21 cellular contexts compared by ENCODE assay signal in genomic region chr11:13061294-13061990, GRCh38. TPM values are rescaled to one million over a fixed set of nuclear protein-coding genes. Genes with fewer than 3 reads are reported as not detected.
DNase-seq lines count a peak whose midpoint lies in the region; ATAC-seq and TF ChIP-seq lines count a peak whose summit lies in the region.
"Had no signal": no experiment of that assay in that cellular context is flagged by ENCODE, and none has a peak within 500 bp of the region (broad histone marks: within the 10 kb centered on the region; RNA-seq: fewer than 3 reads in every experiment).

No MANE protein-coding gene starts in this region.

- no peak overlapping the region for H2BK5ac ChIP-seq in trophoblast cell (ENCODE audit: low read depth, low read length, poor library complexity)
- H2BK5ac ChIP-seq in H9 (ENCODE audit: insufficient read length, low read length): no peak overlapping the region

- H3K9me3 ChIP-seq in trophoblast cell (ENCODE audit: insufficient read depth, low read depth, low read length) (no peaks in the 10 kb centered on the region), H9 (ENCODE audit: control insufficient read depth, low read depth, low read length) (no peaks in the 10 kb centered on the region)
- H3K9me3 ChIP-seq: Caco-2 had no signal

- no peak overlapping the region for H3K18ac ChIP-seq in trophoblast cell (ENCODE audit: low read length)
- no peak overlapping the region for H3K18ac ChIP-seq in H9 (ENCODE audit: insufficient read length, low read depth, low read length)

- WGBS in trophoblast cell (ENCODE audit: extremely low coverage, insufficient coverage, insufficient read length): no CpG with 5 or more reads among the region's 3 CpGs
- WGBS in H9 (ENCODE audit: extremely low coverage, insufficient read length, low lambda C conversion rate): no CpG with 5 or more reads among the region's 3 CpGs

- H3K27me3 ChIP-seq in trophoblast cell (ENCODE audit: insufficient read depth, low read length) (no peaks in the 10 kb centered on the region), H9 (ENCODE audit: insufficient read depth, low read length) (no peaks in the 10 kb centered on the region)

- no peak overlapping the region for H2BK15ac ChIP-seq in H9 (ENCODE audit: low read depth, low read length)

- no peak overlapping the region for H4K91ac ChIP-seq in trophoblast cell (ENCODE audit: low read depth, low read length)
- no peak overlapping the region for H4K91ac ChIP-seq in H9 (ENCODE audit: insufficient read length, low read depth, low read length)

- no peak overlapping the region for H3K4me2 ChIP-seq in trophoblast cell (ENCODE audit: low read length)
- H3K4me2 ChIP-seq in H9 (ENCODE audit: insufficient read depth, insufficient read length, low read length): no peak overlapping the region

- H3K23ac ChIP-seq in trophoblast cell (ENCODE audit: low read length) (no peak overlapping the region), H9 (ENCODE audit: insufficient read length, low read depth, low read length) (no peak overlapping the region)

- H3T11ph ChIP-seq in H9 (ENCODE audit: low read length): no peak overlapping the region

- H3K79me1 ChIP-seq in trophoblast cell (ENCODE audit: low read length): no peaks in the 10 kb centered on the region
- H3K79me1 ChIP-seq in H9 (ENCODE audit: insufficient read depth, low read depth, low read length, poor library complexity, severe bottlenecking): no peaks in the 10 kb centered on the region

- H3K4ac ChIP-seq in trophoblast cell (ENCODE audit: low read depth, low read length) (no peak overlapping the region), H9 (ENCODE audit: low read depth, low read length) (no peak overlapping the region)

- H3K9ac ChIP-seq in trophoblast cell (ENCODE audit: low read length) (no peak overlapping the region), H9 (ENCODE audit: extremely low read depth, insufficient read length, low read length) (no peak overlapping the region)

- H4K5ac ChIP-seq in H9 (ENCODE audit: insufficient read length, low read depth, low read length): no peak overlapping the region

- no peak overlapping the region for H4K12ac ChIP-seq in trophoblast cell (ENCODE audit: low read depth, low read length)

- H3K23me2 ChIP-seq in H9 (ENCODE audit: insufficient read length, low read depth, low read length, poor library complexity, severe bottlenecking): no peaks in the 10 kb centered on the region

- H2AFZ ChIP-seq in trophoblast cell (ENCODE audit: insufficient read depth, low read length, poor library complexity) (no peak overlapping the region), H9 (ENCODE audit: low read length) (no peak overlapping the region)

- H3K27me3 Mint-ChIP-seq in type B pancreatic cell (peaks cover 3% of the 10 kb centered on the region), H9 (ENCODE audit: low read depth) (peaks cover 4% of the 10 kb centered on the region; the same call in 1 of the 2 replicates)
- H3K27me3 Mint-ChIP-seq: CD4-positive, CD25-positive, alpha-beta regulatory T cell had no signal

- H3K56ac ChIP-seq in H9 (ENCODE audit: insufficient read length, low read depth, low read length): no peak overlapping the region

- no peak overlapping the region for H2AK5ac ChIP-seq in trophoblast cell (ENCODE audit: low read length)
- H2AK5ac ChIP-seq in H9 (ENCODE audit: insufficient read length, low read length): no peak overlapping the region

- DNase-seq in ELR (ENCODE audit: low read depth) (peak; percentile 20), NCI-H460 (ENCODE audit: extremely low read depth, low read depth) (peak; percentile 4), cardiac fibroblast (ENCODE audit: low read depth in 2 of 2) (peak; percentile 5 to 60), trophoblast cell (peak; percentile 38 to 75), type B pancreatic cell (ENCODE audit: extremely low spot score, unreplicated experiment) (no peak), H9 (no peak)
- DNase-seq: ACHN; Caco-2; CD4-positive, CD25-positive, alpha-beta regulatory T cell; DMS79; GDM1; HFFc6; KG1; NCI-H146; NCI-H2081; NCI-H2227 treated with DMSO at 0.1 percent for 48 hours; NK-92 treated with Interleukin-12 subunit alpha and Interleukin-12 subunit beta, amount 100 ng/mL, for 24 hours; SHP77 had no signal

- no peak for TF ChIP-seq CTCF in cardiac fibroblast (IDR thresholded peaks at IDR 0.05; ENCODE audit: low read depth, low read length)
- no peak for TF ChIP-seq CTCF in type B pancreatic cell (conservative IDR thresholded peaks at IDR 0.05)
- TF ChIP-seq CTCF in H9 (conservative IDR thresholded peaks at IDR 0.05): no peak

- no peaks in the 10 kb centered on the region for H3K36me3 ChIP-seq in trophoblast cell (ENCODE audit: control insufficient read depth in 1 of 2, insufficient read depth in 2 of 2, low read length in 2 of 2)

- H3K27ac Mint-ChIP-seq in type B pancreatic cell (no peak overlapping the region), H9 (no peak overlapping the region)
- H3K27ac Mint-ChIP-seq: HFFc6 had no signal

- H3K36me3 Mint-ChIP-seq in type B pancreatic cell (peaks cover 4% of the 10 kb centered on the region), H9 (ENCODE audit: insufficient read depth in 1 of 3, low read depth in 3 of 3) (no peaks in the 10 kb centered on the region)
- H3K36me3 Mint-ChIP-seq: CD4-positive, CD25-positive, alpha-beta regulatory T cell had no signal

- H4K20me1 ChIP-seq in H9 (ENCODE audit: control insufficient read depth, insufficient read depth, insufficient read length): no peaks in the 10 kb centered on the region

- H2BK12ac ChIP-seq in trophoblast cell (ENCODE audit: low read length): no peak overlapping the region
- H2BK12ac ChIP-seq in H9 (ENCODE audit: insufficient read length, low read depth, low read length): no peak overlapping the region

- no peak overlapping the region for H3K14ac ChIP-seq in trophoblast cell (ENCODE audit: low read length)
- H3K14ac ChIP-seq in H9 (ENCODE audit: insufficient read depth, low read length): no peak overlapping the region

- H2BK20ac ChIP-seq in H9 (ENCODE audit: low read depth, low read length, poor library complexity, severe bottlenecking): no peak overlapping the region

- H3K27ac ChIP-seq in trophoblast cell (ENCODE audit: low read depth, low read length): no peak overlapping the region
- no peak overlapping the region for H3K27ac ChIP-seq in H9 (ENCODE audit: insufficient read length, low read depth, low read length)

- no peak for ATAC-seq in HG03097 (IDR thresholded peaks at IDR 0.05; ENCODE audit: low FRiP score, unreplicated experiment)
- ATAC-seq: HepG2 had no signal

- H4K8ac ChIP-seq in trophoblast cell (ENCODE audit: low read depth, low read length): no peak overlapping the region
- H4K8ac ChIP-seq in H9 (replicated peaks; ENCODE audit: insufficient read length, low read depth, low read length): no peak overlapping the region

- H3K9me3 Mint-ChIP-seq in type B pancreatic cell (peaks cover 4% of the 10 kb centered on the region), H9 (peaks cover 0 to 2% of the 10 kb centered on the region in 2 experiments; a peak in 3 of 5 replicates)

- H3K4me1 Mint-ChIP-seq in type B pancreatic cell (ENCODE audit: unreplicated experiment) (peaks cover 10% of the 10 kb centered on the region), H9 (peaks cover 0 to 4% of the 10 kb centered on the region in 2 experiments; a peak in 2 of 4 replicates)
- H3K4me1 Mint-ChIP-seq: CD4-positive, CD25-positive, alpha-beta regulatory T cell had no signal

- H3K4me3 ChIP-seq in cardiac fibroblast (replicated peaks in 1 of 2; ENCODE audit: low read depth in 2 of 2, low read length in 2 of 2) (no peak overlapping the region), trophoblast cell (ENCODE audit: low read depth, low read length) (no peak overlapping the region)

- no peaks in the 10 kb centered on the region for H3K4me1 ChIP-seq in trophoblast cell (ENCODE audit: control insufficient read depth in 1 of 2, insufficient read depth in 2 of 2, low read length in 2 of 2)
- no peaks in the 10 kb centered on the region for H3K4me1 ChIP-seq in H9 (ENCODE audit: insufficient read depth, low read length)

- no peak overlapping the region for H2BK120ac ChIP-seq in trophoblast cell (ENCODE audit: insufficient read depth, low read length, poor library complexity)
- H2BK120ac ChIP-seq in H9 (ENCODE audit: low read depth, low read length, poor library complexity, severe bottlenecking): no peak overlapping the region

- H3K4me3 Mint-ChIP-seq in type B pancreatic cell: no peak overlapping the region
- H3K4me3 Mint-ChIP-seq in H9: no peak overlapping the region
- H3K4me3 Mint-ChIP-seq: CD4-positive, CD25-positive, alpha-beta regulatory T cell; HFFc6 had no signal

- no peaks in the 10 kb centered on the region for H3K79me2 ChIP-seq in trophoblast cell (ENCODE audit: control insufficient read depth, insufficient read depth, low read length, poor library complexity)
- H3K79me2 ChIP-seq in H9 (ENCODE audit: insufficient read depth, low read length): no peaks in the 10 kb centered on the region

RNA-seq across cellular contexts. Expression of gene RASSF10, which starts 52.3 kb away (rescaled TPM):
- not detected in 2 replicates for total RNA-seq in NCI-H460 (2014; rRNA removed; shearing (Covaris generic))
- polyA plus RNA-seq in NCI-H460 (2014; cell fraction: nucleus; rRNA removed): not detected in 2 replicates
- polyA plus RNA-seq in trophoblast cell (2013): 4.3 and 4.5 TPM in 2 replicates
- total RNA-seq in type B pancreatic cell (ENCODE audit: low replicate concordance) (8.6 and 13.8 TPM in 2 replicates), H9 (2021) (2.4 and 2.9 TPM in 2 replicates)
- total RNA-seq: CD4-positive, CD25-positive, alpha-beta regulatory T cell; HepG2; HFFc6; OCI-LY7 had no signal
- polyA plus RNA-seq: CD4-positive, CD25-positive, alpha-beta regulatory T cell; HepG2 had no signal

Comparison
In these comparisons a context has a peak if more than half of its experiments do, and no peak if none do; other contexts are left out.
1. DNase-seq: peak in ELR (single experiment), NCI-H460 (single experiment), cardiac fibroblast (2 of 2) and trophoblast cell (2 of 2); none in type B pancreatic cell (single experiment) and H9 (single experiment).